In the genomic region with DNA sequence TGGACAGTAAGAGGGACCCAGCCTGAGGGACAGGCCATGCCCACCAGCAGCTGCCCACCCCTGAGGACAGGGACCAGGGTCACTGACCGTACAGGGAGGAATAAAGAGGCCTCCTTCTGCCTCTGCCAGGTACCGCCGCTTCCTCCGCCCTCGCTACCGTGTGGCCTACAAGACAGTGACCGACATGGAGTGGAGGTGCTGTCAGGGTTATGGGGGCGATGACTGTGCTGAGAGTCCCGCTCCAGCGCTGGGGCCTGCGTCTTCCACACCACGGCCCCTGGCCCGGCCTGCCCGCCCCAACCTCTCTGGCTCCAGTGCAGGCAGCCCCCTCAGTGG, we compare ENCODE assay signal across 1 cellular context.
TF ChIP-seq lines count a peak whose summit lies in the region.

No MANE protein-coding gene starts in this region.

TF ChIP-seq in GM12878, 131 proteins besides CTCF, POLR2A, EP300 and RAD21:
- TF ChIP-seq, protein P1, sequence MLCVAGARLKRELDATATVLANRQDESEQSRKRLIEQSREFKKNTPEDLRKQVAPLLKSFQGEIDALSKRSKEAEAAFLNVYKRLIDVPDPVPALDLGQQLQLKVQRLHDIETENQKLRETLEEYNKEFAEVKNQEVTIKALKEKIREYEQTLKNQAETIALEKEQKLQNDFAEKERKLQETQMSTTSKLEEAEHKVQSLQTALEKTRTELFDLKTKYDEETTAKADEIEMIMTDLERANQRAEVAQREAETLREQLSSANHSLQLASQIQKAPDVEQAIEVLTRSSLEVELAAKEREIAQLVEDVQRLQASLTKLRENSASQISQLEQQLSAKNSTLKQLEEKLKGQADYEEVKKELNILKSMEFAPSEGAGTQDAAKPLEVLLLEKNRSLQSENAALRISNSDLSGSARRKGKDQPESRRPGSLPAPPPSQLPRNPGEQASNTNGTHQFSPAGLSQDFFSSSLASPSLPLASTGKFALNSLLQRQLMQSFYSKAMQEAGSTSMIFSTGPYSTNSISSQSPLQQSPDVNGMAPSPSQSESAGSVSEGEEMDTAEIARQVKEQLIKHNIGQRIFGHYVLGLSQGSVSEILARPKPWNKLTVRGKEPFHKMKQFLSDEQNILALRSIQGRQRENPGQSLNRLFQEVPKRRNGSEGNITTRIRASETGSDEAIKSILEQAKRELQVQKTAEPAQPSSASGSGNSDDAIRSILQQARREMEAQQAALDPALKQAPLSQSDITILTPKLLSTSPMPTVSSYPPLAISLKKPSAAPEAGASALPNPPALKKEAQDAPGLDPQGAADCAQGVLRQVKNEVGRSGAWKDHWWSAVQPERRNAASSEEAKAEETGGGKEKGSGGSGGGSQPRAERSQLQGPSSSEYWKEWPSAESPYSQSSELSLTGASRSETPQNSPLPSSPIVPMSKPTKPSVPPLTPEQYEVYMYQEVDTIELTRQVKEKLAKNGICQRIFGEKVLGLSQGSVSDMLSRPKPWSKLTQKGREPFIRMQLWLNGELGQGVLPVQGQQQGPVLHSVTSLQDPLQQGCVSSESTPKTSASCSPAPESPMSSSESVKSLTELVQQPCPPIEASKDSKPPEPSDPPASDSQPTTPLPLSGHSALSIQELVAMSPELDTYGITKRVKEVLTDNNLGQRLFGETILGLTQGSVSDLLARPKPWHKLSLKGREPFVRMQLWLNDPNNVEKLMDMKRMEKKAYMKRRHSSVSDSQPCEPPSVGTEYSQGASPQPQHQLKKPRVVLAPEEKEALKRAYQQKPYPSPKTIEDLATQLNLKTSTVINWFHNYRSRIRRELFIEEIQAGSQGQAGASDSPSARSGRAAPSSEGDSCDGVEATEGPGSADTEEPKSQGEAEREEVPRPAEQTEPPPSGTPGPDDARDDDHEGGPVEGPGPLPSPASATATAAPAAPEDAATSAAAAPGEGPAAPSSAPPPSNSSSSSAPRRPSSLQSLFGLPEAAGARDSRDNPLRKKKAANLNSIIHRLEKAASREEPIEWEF (IDR thresholded peaks at IDR 0.05; ENCODE audit: insufficient replicate concordance, low read depth, low read length), result no peak
- TF ChIP-seq IKZF1 (conservative IDR thresholded peaks at IDR 0.05) (no peak), EZH2 (IDR thresholded peaks at IDR 0.05; ENCODE audit: borderline replicate concordance, control insufficient read depth, low read depth, low read length) (no peak), HDAC2 (IDR thresholded peaks at IDR 0.05) (no peak), NR2F1 (conservative IDR thresholded peaks at IDR 0.05) (no peak), ETV6 (conservative IDR thresholded peaks at IDR 0.05 in 1 of 2, IDR thresholded peaks at IDR 0.05 in 1 of 2; ENCODE audit: borderline replicate concordance in 1 of 2, low read depth in 1 of 2) (no peak), SP1 (IDR thresholded peaks at IDR 0.05; ENCODE audit: low read depth, low read length) (no peak), PAX5 (IDR thresholded peaks at IDR 0.05; ENCODE audit: borderline replicate concordance, low read depth, low read length) (no peak), MTA3 (IDR thresholded peaks at IDR 0.05; ENCODE audit: borderline replicate concordance, low read length) (no peak), SUZ12 (IDR thresholded peaks at IDR 0.05; ENCODE audit: unreplicated experiment) (no peak), CBX3 (IDR thresholded peaks at IDR 0.05; ENCODE audit: borderline replicate concordance, low read depth) (no peak), RELA (IDR thresholded peaks at IDR 0.05; ENCODE audit: borderline replicate concordance, partially characterized antibody) (no peak), RB1 (IDR thresholded peaks at IDR 0.05; ENCODE audit: borderline replicate concordance) (no peak), CHD2 (IDR thresholded peaks at IDR 0.05; ENCODE audit: borderline replicate concordance, low read depth, low read length) (no peak)
- TF ChIP-seq, protein P2, sequence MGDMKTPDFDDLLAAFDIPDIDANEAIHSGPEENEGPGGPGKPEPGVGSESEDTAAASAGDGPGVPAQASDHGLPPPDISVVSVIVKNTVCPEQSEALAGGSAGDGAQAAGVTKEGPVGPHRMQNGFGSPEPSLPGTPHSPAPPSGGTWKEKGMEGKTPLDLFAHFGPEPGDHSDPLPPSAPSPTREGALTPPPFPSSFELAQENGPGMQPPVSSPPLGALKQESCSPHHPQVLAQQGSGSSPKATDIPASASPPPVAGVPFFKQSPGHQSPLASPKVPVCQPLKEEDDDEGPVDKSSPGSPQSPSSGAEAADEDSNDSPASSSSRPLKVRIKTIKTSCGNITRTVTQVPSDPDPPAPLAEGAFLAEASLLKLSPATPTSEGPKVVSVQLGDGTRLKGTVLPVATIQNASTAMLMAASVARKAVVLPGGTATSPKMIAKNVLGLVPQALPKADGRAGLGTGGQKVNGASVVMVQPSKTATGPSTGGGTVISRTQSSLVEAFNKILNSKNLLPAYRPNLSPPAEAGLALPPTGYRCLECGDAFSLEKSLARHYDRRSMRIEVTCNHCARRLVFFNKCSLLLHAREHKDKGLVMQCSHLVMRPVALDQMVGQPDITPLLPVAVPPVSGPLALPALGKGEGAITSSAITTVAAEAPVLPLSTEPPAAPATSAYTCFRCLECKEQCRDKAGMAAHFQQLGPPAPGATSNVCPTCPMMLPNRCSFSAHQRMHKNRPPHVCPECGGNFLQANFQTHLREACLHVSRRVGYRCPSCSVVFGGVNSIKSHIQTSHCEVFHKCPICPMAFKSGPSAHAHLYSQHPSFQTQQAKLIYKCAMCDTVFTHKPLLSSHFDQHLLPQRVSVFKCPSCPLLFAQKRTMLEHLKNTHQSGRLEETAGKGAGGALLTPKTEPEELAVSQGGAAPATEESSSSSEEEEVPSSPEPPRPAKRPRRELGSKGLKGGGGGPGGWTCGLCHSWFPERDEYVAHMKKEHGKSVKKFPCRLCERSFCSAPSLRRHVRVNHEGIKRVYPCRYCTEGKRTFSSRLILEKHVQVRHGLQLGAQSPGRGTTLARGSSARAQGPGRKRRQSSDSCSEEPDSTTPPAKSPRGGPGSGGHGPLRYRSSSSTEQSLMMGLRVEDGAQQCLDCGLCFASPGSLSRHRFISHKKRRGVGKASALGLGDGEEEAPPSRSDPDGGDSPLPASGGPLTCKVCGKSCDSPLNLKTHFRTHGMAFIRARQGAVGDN (IDR thresholded peaks at IDR 0.05), result no peak
